In genomic region chr2:189687796-189688195, GRCh38 we compare ENCODE assay signal across 4 cellular contexts.
A peak's percentile ranks its signal among the peaks of the same experiment; 100 is the strongest.
TF ChIP-seq lines count a peak whose summit lies in the region.

No MANE protein-coding gene starts in this region.

TF ChIP-seq in A549, 52 proteins besides CTCF, POLR2A, EP300 and RAD21:
- peak; percentile 81 for TF ChIP-seq MAFK (IDR thresholded peaks at IDR 0.05; ENCODE audit: partially characterized antibody)
TF ChIP-seq in A549: peak in this region for 1; not testable (repeated sequence) for 51.

TF ChIP-seq in IMR-90, 13 proteins besides CTCF, POLR2A, EP300 and RAD21:
- TF ChIP-seq MAFK (IDR thresholded peaks at IDR 0.05; ENCODE audit: low read depth, low read length) = peak; percentile 68

TF ChIP-seq in K562, 482 proteins besides CTCF, POLR2A, EP300 and RAD21:
- TF ChIP-seq ZNF316 (IDR thresholded peaks at IDR 0.05) (peak; percentile 86), MAFK (IDR thresholded peaks at IDR 0.05; ENCODE audit: low read length) (peak; percentile 49), MAFF (IDR thresholded peaks at IDR 0.05; ENCODE audit: low read length) (peak; percentile 36; the same call in 1 of the 2 replicates), MAFG (tag; conservative IDR thresholded peaks at IDR 0.05) (peak; percentile 57; the same call in 1 of the 2 replicates), C11orf30 (IDR thresholded peaks at IDR 0.05; ENCODE audit: low read depth) (peak; percentile 68)

TF ChIP-seq in HepG2, 621 proteins besides CTCF, POLR2A, EP300 and RAD21:
- peak; percentile 73 to 85; a peak in 3 of 4 replicates for TF ChIP-seq MAFK (conservative IDR thresholded peaks at IDR 0.05 in 1 of 2, IDR thresholded peaks at IDR 0.05 in 1 of 2; ENCODE audit: low read length in 2 of 2)
- peak; percentile 76 for TF ChIP-seq MAFF (IDR thresholded peaks at IDR 0.05; ENCODE audit: low read depth, low read length)
